Comparison of ENCODE assay signal across 24 cellular contexts in the genomic region with DNA sequence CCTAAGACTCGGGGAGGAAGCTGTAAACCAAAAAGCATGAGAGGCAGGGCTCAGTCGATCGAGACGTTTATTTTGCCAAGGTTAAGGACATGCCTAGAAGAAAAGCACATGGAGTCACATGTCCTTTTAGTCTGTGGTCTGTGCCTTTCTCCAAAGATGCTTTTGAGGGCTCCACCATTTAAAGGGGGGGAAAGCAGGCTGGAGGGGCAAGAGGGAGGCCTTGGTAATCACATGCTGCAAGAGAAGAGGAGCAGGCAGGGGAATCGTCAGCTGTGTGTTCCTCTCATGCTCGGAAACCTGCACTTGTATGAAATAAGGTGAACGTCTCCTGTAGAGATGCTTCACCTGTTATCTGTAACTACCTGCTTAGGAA. TPM values are rescaled to one million over a fixed set of nuclear protein-coding genes. Genes with fewer than 3 reads are reported as not detected.
DNase-seq lines count a peak whose midpoint lies in the region; ATAC-seq, FAIRE-seq and TF ChIP-seq lines count a peak whose summit lies in the region.
"Had no signal": no experiment of that assay in that cellular context is flagged by ENCODE, and none has a peak within 500 bp of the region (broad histone marks: within the 10 kb centered on the region; RNA-seq: fewer than 3 reads in every experiment).

No MANE protein-coding gene starts in this region.

- H3K4me2 ChIP-seq in HepG2 (ENCODE audit: low read depth, low read length) (no peak overlapping the region), astrocyte (ENCODE audit: low read length) (peak overlapping the region; percentile 32)
- H3K4me2 ChIP-seq: GM23338 had no signal

- no peak for TF ChIP-seq RAD21 in HepG2 (CRISPR knock-in tag; IDR thresholded peaks at IDR 0.05)

- H3K79me2 ChIP-seq in HepG2 (ENCODE audit: insufficient read depth, low read length), result no peaks in the 10 kb centered on the region
- no peaks in the 10 kb centered on the region for H3K79me2 ChIP-seq in astrocyte (ENCODE audit: insufficient read depth, low read length)

- POLR2A ChIA-PET in HepG2 (lab: Yijun Ruan, JAX), result interaction anchor here (1.5 kb wide), 1 partner anchor 9 kb away, joined by 4 read pairs; a partner anchor contains a TSS

- no peak for ATAC-seq in HepG2
- ATAC-seq in right lobe of liver, result no peak
- no peak for ATAC-seq in HG03432 (IDR thresholded peaks at IDR 0.05; ENCODE audit: unreplicated experiment)
- no peak for ATAC-seq in foreskin keratinocyte
- ATAC-seq: activated CD4-positive, alpha-beta T cell treated with anti-CD3 and anti-CD28 coated beads for 36 hours; GM12878; natural killer cell treated with Interleukin-12 subunit alpha and Interleukin-12 subunit beta and Interleukin-15 and Interleukin-18, amount 100 ng/mL, for 72 hours had no signal

- H3K4me3 ChIP-seq in HepG2 (replicated peaks in 1 of 3; ENCODE audit: insufficient read depth in 1 of 3, low read depth in 2 of 3, low read length in 3 of 3), result no peak overlapping the region
- no peak overlapping the region for H3K4me3 ChIP-seq in right lobe of liver
- no peak overlapping the region for H3K4me3 ChIP-seq in astrocyte (ENCODE audit: insufficient read depth, low read depth, low read length)
- H3K4me3 ChIP-seq in testis, result no peak overlapping the region
- H3K4me3 ChIP-seq: body of pancreas, GM12878, GM23338, uterus had no signal

- H3K9me3 ChIP-seq in HepG2 (ENCODE audit: low read length) (no peaks in the 10 kb centered on the region), right lobe of liver (no peaks in the 10 kb centered on the region), astrocyte (ENCODE audit: insufficient read depth, low read depth, low read length) (no peaks in the 10 kb centered on the region), testis (no peaks in the 10 kb centered on the region)
- H3K9me3 ChIP-seq: body of pancreas, uterus had no signal

- H3K9ac ChIP-seq in HepG2 (ENCODE audit: insufficient read depth, low read depth, low read length) (no peak overlapping the region), astrocyte (ENCODE audit: low read length) (peak overlapping the region; percentile 39)

- H3K27ac ChIP-seq in HepG2 (ENCODE audit: extremely low read length, insufficient read depth, low read length), result no peak overlapping the region
- H3K27ac ChIP-seq in right lobe of liver, result no peak overlapping the region
- peak overlapping the region; percentile 37 for H3K27ac ChIP-seq in astrocyte (ENCODE audit: low read depth, low read length)
- H3K27ac ChIP-seq in foreskin keratinocyte, result no peak overlapping the region
- no peak overlapping the region for H3K27ac ChIP-seq in testis
- H3K27ac ChIP-seq: body of pancreas, C4-2B, uterus had no signal

- intact Hi-C loops in HepG2 (cut with micrococcal nuclease; ENCODE audit: unreplicated experiment) (no loop called here), right lobe of liver (cut with DNase I) (no loop called here), testis (cut with DNase I; ENCODE audit: low total_unique reads) (no loop called here)

- H3K27me3 ChIP-seq in HepG2 (ENCODE audit: control insufficient read depth in 1 of 2, insufficient read depth in 2 of 2, low read length in 2 of 2) (peaks cover 23 to 77% of the 10 kb centered on the region in 2 experiments; a peak in 4 of 5 replicates), right lobe of liver (no peaks in the 10 kb centered on the region), astrocyte (ENCODE audit: insufficient read depth, low read length) (peaks cover 6% of the 10 kb centered on the region), foreskin keratinocyte (peaks cover 23% of the 10 kb centered on the region), testis (no peaks in the 10 kb centered on the region)
- H3K27me3 ChIP-seq: uterus had no signal

- TF ChIP-seq EP300 in HepG2 (IDR thresholded peaks at IDR 0.05; ENCODE audit: low read depth in 2 of 2, low read length in 2 of 2), result no peak
- TF ChIP-seq EP300 in HepG2 (CRISPR knock-in tag; IDR thresholded peaks at IDR 0.05; ENCODE audit: borderline replicate concordance), result no peak

- H3K27ac Mint-ChIP-seq in astrocyte (ENCODE audit: unreplicated experiment), result peak overlapping the region; percentile 71
- H3K27ac Mint-ChIP-seq: activated CD4-positive, alpha-beta T cell treated with anti-CD3 and anti-CD28 coated beads for 36 hours; activated naive CD8-positive, alpha-beta T cell; endodermal cell; GM23338; natural killer cell treated with Interleukin-12 subunit alpha and Interleukin-12 subunit beta and Interleukin-15 and Interleukin-18, amount 100 ng/mL, for 72 hours had no signal

- H3K9me3 Mint-ChIP-seq in astrocyte (ENCODE audit: unreplicated experiment), result no peaks in the 10 kb centered on the region
- H3K9me3 Mint-ChIP-seq: endodermal cell; GM23338; natural killer cell treated with Interleukin-12 subunit alpha and Interleukin-12 subunit beta and Interleukin-15 and Interleukin-18, amount 100 ng/mL, for 72 hours had no signal

- peak overlapping the region; percentile 27 for H3K4me3 Mint-ChIP-seq in astrocyte (ENCODE audit: unreplicated experiment)
- H3K4me3 Mint-ChIP-seq: activated CD4-positive, alpha-beta T cell treated with anti-CD3 and anti-CD28 coated beads for 36 hours; activated naive CD8-positive, alpha-beta T cell; endodermal cell; GM23338; natural killer cell treated with Interleukin-12 subunit alpha and Interleukin-12 subunit beta and Interleukin-15 and Interleukin-18, amount 100 ng/mL, for 72 hours had no signal

- BruUV-seq in HepG2 (replicated peaks; lab: Mats Ljungman, UMichigan), result no TSS peak

- H3K36me3 ChIP-seq in HepG2 (replicated peaks in 1 of 2; ENCODE audit: control insufficient read depth in 1 of 2, insufficient read depth in 2 of 2, low read length in 2 of 2) (no peaks in the 10 kb centered on the region), right lobe of liver (no peaks in the 10 kb centered on the region), astrocyte (ENCODE audit: insufficient read depth, low read length) (no peaks in the 10 kb centered on the region), testis (ENCODE audit: low read depth, missing control alignments) (no peaks in the 10 kb centered on the region)
- H3K36me3 ChIP-seq: uterus had no signal

- H4K20me1 ChIP-seq in HepG2 (ENCODE audit: insufficient read depth, low read length) (no peaks in the 10 kb centered on the region; the same call in 1 of the 2 replicates), astrocyte (ENCODE audit: insufficient read depth, low read length) (peaks cover 4% of the 10 kb centered on the region)

- no peaks in the 10 kb centered on the region for H3K36me3 Mint-ChIP-seq in astrocyte (ENCODE audit: low read depth, unreplicated experiment)
- H3K36me3 Mint-ChIP-seq: activated naive CD8-positive, alpha-beta T cell; natural killer cell treated with Interleukin-12 subunit alpha and Interleukin-12 subunit beta and Interleukin-15 and Interleukin-18, amount 100 ng/mL, for 72 hours had no signal

- CTCF ChIA-PET in HepG2 (lab: Yijun Ruan, JAX; ENCODE audit: low intra/inter-chr PET ratio, low total read pairs), result interaction anchor here (0.8 kb wide), 1 partner anchor 26 kb away, joined by 4 read pairs; no protein-coding TSS in a partner anchor

- peaks cover 12% of the 10 kb centered on the region for H3K27me3 Mint-ChIP-seq in astrocyte (ENCODE audit: low read depth, unreplicated experiment)

- TF ChIP-seq CTCF in HepG2 (CRISPR knock-in tag; IDR thresholded peaks at IDR 0.05) (no peak), right lobe of liver (IDR thresholded peaks at IDR 0.05) (no peak), astrocyte (IDR thresholded peaks at IDR 0.05; ENCODE audit: insufficient read depth, low read depth, low read length) (no peak), foreskin keratinocyte (conservative IDR thresholded peaks at IDR 0.05) (no peak), testis (IDR thresholded peaks at IDR 0.05) (no peak)

- in situ Hi-C loops in HepG2 (cut with HindIII; ENCODE audit: extremely low pct_ligation_motif_present, low pct_unique_long_range_greater_than_20kb), result no loop called here

- DNase-seq in HepG2 (ENCODE audit: low spot score), result no peak
- DNase-seq in right lobe of liver, result no peak
- DNase-seq in astrocyte (ENCODE audit: low read depth), result no peak
- no peak for DNase-seq in foreskin keratinocyte
- DNase-seq in testis, result no peak
- DNase-seq: activated CD4-positive, alpha-beta T cell treated with anti-CD3 and anti-CD28 coated beads for 36 hours; DMS 273 treated with DMSO at 0.1 percent for 48 hours; NCI-H1436 treated with DMSO at 0.1 percent for 48 hours; NCI-H446 treated with DMSO at 0.1 percent for 48 hours; NK-92 treated with Interleukin-12 subunit alpha and Interleukin-12 subunit beta, amount 100 ng/mL, for 24 hours; stimulated activated CD4-positive, alpha-beta T cell treated with anti-CD3 and anti-CD28 coated beads, Interleukin-4, amount 100 ng/mL, for 4 hours had no signal

- H2AFZ ChIP-seq in HepG2 (ENCODE audit: low read length), result no peak overlapping the region
- H2AFZ ChIP-seq in astrocyte (ENCODE audit: low read depth, low read length), result no peak overlapping the region
- H2AFZ ChIP-seq: GM23338 had no signal

- H3K4me1 Mint-ChIP-seq in astrocyte (ENCODE audit: low read depth, unreplicated experiment), result peaks cover 28% of the 10 kb centered on the region
- H3K4me1 Mint-ChIP-seq: activated CD4-positive, alpha-beta T cell treated with anti-CD3 and anti-CD28 coated beads for 36 hours had no signal

- FAIRE-seq in HepG2 (lab: Jason Lieb, UNC), result no peak
- no peak for FAIRE-seq in astrocyte (lab: Jason Lieb, UNC)
- FAIRE-seq: colon, GM12878, GM19239 had no signal

- peaks cover 5% of the 10 kb centered on the region for H3K4me1 ChIP-seq in HepG2 (ENCODE audit: insufficient read depth, low read length)
- no peaks in the 10 kb centered on the region for H3K4me1 ChIP-seq in right lobe of liver
- peaks cover 27% of the 10 kb centered on the region for H3K4me1 ChIP-seq in astrocyte (ENCODE audit: insufficient read depth, low read length)
- H3K4me1 ChIP-seq in foreskin keratinocyte, result no peaks in the 10 kb centered on the region
- peaks cover 6% of the 10 kb centered on the region for H3K4me1 ChIP-seq in testis
- H3K4me1 ChIP-seq: uterus had no signal

- no peak for TF ChIP-seq POLR2A in HepG2 (IDR thresholded peaks at IDR 0.05; ENCODE audit: insufficient read depth in 1 of 2, low read depth in 2 of 2, low read length in 2 of 2)
- TF ChIP-seq POLR2A in right lobe of liver (IDR thresholded peaks at IDR 0.05), result no peak
- no peak for TF ChIP-seq POLR2A in testis (IDR thresholded peaks at IDR 0.05)

- 32% methylated on average over 7 of the region's 7 CpGs for WGBS in HepG2 (ENCODE audit: low lambda C conversion rate)
- WGBS in right lobe of liver (ENCODE audit: insufficient coverage, low coverage, low lambda C conversion rate, missing lambda C conversion rate), result 22% methylated on average over 4 of the region's 7 CpGs
- 45 to 50% methylated on average over 7 of the region's 7 CpGs for WGBS in testis, 2 donors

RNA-seq across cellular contexts. Expression of a gene that starts 9.1 kb away (rescaled TPM):
- total RNA-seq in HepG2 (2016; rRNA removed; fragmentation: Illumina TruSeq; extraction: Trizol) (37.7 and 39.8 TPM in 2 replicates), right lobe of liver (10 to 100 TPM; 16.4 to 23.6 (median 21.1) TPM), astrocyte (98.9 and 107 TPM in 2 replicates), foreskin keratinocyte (36.2 and 36.4 TPM in 2 replicates), testis (10 to 100 TPM; 55.7 to 56.9 TPM)
- total RNA-seq in HepG2 (2016; cell fraction: cytosol; rRNA removed; fragmentation: Illumina TruSeq; extraction: Trizol; ENCODE audit: low read depth), result 15.1 and 15.2 TPM in 2 replicates
- 35.8 and 37.7 TPM in 2 replicates for total RNA-seq in HepG2 (2016; cell fraction: insoluble cytoplasmic fraction; rRNA removed; fragmentation: Illumina TruSeq; extraction: Trizol)
- total RNA-seq in HepG2 (2016; cell fraction: membrane; rRNA removed; fragmentation: Illumina TruSeq; extraction: Trizol), result 41.8 and 42.4 TPM in 2 replicates
- 28.2 and 31.2 TPM in 2 replicates for total RNA-seq in HepG2 (2016; cell fraction: nucleus; rRNA removed; fragmentation: Illumina TruSeq; extraction: Trizol)
- polyA plus RNA-seq in HepG2 (2011; rRNA removed) (34.5 and 36.4 TPM in 2 replicates), foreskin keratinocyte (21.8 and 23.1 TPM in 2 replicates), testis (ENCODE audit: insufficient read depth, low read depth, low replicate concordance) (37.2 TPM)
- 27.2 and 28.5 TPM in 2 replicates for polyA plus RNA-seq in HepG2 (2011; cell fraction: cytosol; rRNA removed)
- 36.7 and 41.9 TPM in 2 replicates for polyA plus RNA-seq in HepG2 (2011; cell fraction: nucleus; rRNA removed)
- 36.8 and 38.5 TPM in 2 replicates for polyA plus RNA-seq in HepG2 (2012)
- 9.5 and 11.3 TPM in 2 replicates for polyA plus RNA-seq in HepG2 (2016; cell fraction: cytosol; fragmentation: Illumina TruSeq; extraction: Trizol; ENCODE audit: low read depth)
- 51.6 and 60.0 TPM in 2 replicates for polyA plus RNA-seq in HepG2 (2016; cell fraction: insoluble cytoplasmic fraction; fragmentation: Illumina TruSeq; extraction: Trizol; ENCODE audit: low read depth)
- 29.6 and 31.9 TPM in 2 replicates for polyA plus RNA-seq in HepG2 (2016; cell fraction: membrane; fragmentation: Illumina TruSeq; extraction: Trizol; ENCODE audit: low read depth)
- 75.9 and 78.1 TPM in 2 replicates for polyA plus RNA-seq in HepG2 (2016; cell fraction: nucleus; fragmentation: Illumina TruSeq; extraction: Trizol; ENCODE audit: insufficient read depth, low read depth)
- 40.3 and 47.9 TPM in 2 replicates for polyA minus RNA-seq in HepG2 (2011; rRNA and poly(A)+ RNA removed; ENCODE audit: low replicate concordance)
- 30.1 and 32.4 TPM in 2 replicates for polyA minus RNA-seq in HepG2 (2011; cell fraction: cytosol; rRNA and poly(A)+ RNA removed)
- polyA minus RNA-seq in HepG2 (2011; cell fraction: nucleus; rRNA and poly(A)+ RNA removed), result 17.8 and 21.1 TPM in 2 replicates

RNA-seq across cellular contexts. Expression of a gene that starts 10.6 kb away (rescaled TPM):
- total RNA-seq in HepG2 (2016; rRNA removed; fragmentation: Illumina TruSeq; extraction: Trizol) (0.20 and 0.27 TPM in 2 replicates), right lobe of liver (not detected), astrocyte (2.9 and 3.3 TPM in 2 replicates), foreskin keratinocyte (not detected in 2 replicates), testis (under 1 TPM; 0.24 to 0.25 TPM)
- total RNA-seq in HepG2 (2016; cell fraction: cytosol; rRNA removed; fragmentation: Illumina TruSeq; extraction: Trizol; ENCODE audit: low read depth), result not detected in 2 replicates
- total RNA-seq in HepG2 (2016; cell fraction: insoluble cytoplasmic fraction; rRNA removed; fragmentation: Illumina TruSeq; extraction: Trizol), result 0.33 and 0.45 TPM in 2 replicates
- 0.12 and 0.17 TPM in 2 replicates for total RNA-seq in HepG2 (2016; cell fraction: membrane; rRNA removed; fragmentation: Illumina TruSeq; extraction: Trizol)
- 0.28 and 0.53 TPM in 2 replicates for total RNA-seq in HepG2 (2016; cell fraction: nucleus; rRNA removed; fragmentation: Illumina TruSeq; extraction: Trizol)
- polyA plus RNA-seq in HepG2 (2011; rRNA removed) (5.1 and 8.6 TPM in 2 replicates), foreskin keratinocyte (not detected in 2 replicates), testis (ENCODE audit: insufficient read depth, low read depth, low replicate concordance) (0.33 TPM)
- polyA plus RNA-seq in HepG2 (2011; cell fraction: cytosol; rRNA removed), result 4.3 and 7.9 TPM in 2 replicates
- polyA plus RNA-seq in HepG2 (2011; cell fraction: nucleus; rRNA removed), result 81.1 and 86.7 TPM in 2 replicates
- 2.6 and 6.6 TPM in 2 replicates for polyA plus RNA-seq in HepG2 (2012)
- 0.14 TPM in 1 of 2 replicates, not detected in the other for polyA plus RNA-seq in HepG2 (2016; cell fraction: cytosol; fragmentation: Illumina TruSeq; extraction: Trizol; ENCODE audit: low read depth)
- polyA plus RNA-seq in HepG2 (2016; cell fraction: insoluble cytoplasmic fraction; fragmentation: Illumina TruSeq; extraction: Trizol; ENCODE audit: low read depth), result 0.37 TPM in 1 of 2 replicates, not detected in the other
- 0.29 TPM in 1 of 2 replicates, not detected in the other for polyA plus RNA-seq in HepG2 (2016; cell fraction: membrane; fragmentation: Illumina TruSeq; extraction: Trizol; ENCODE audit: low read depth)
- polyA plus RNA-seq in HepG2 (2016; cell fraction: nucleus; fragmentation: Illumina TruSeq; extraction: Trizol; ENCODE audit: insufficient read depth, low read depth), result 0.62 and 0.85 TPM in 2 replicates
- 0.37 and 4.3 TPM in 2 replicates for polyA minus RNA-seq in HepG2 (2011; rRNA and poly(A)+ RNA removed; ENCODE audit: low replicate concordance)
- polyA minus RNA-seq in HepG2 (2011; cell fraction: cytosol; rRNA and poly(A)+ RNA removed), result 2.0 and 2.2 TPM in 2 replicates
- 6.4 and 9.9 TPM in 2 replicates for polyA minus RNA-seq in HepG2 (2011; cell fraction: nucleus; rRNA and poly(A)+ RNA removed)
- total RNA-seq: body of pancreas; endodermal cell; GM12878; natural killer cell treated with Interleukin-12 subunit alpha and Interleukin-12 subunit beta and Interleukin-15 and Interleukin-18, amount 100 ng/mL, for 72 hours; pulmonary artery endothelial cell; uterus had no signal

RNA-seq across cellular contexts. Expression of a gene that starts 29.2 kb away (rescaled TPM):
- total RNA-seq in HepG2 (2016; rRNA removed; fragmentation: Illumina TruSeq; extraction: Trizol), result not detected in 2 replicates
- total RNA-seq in HepG2 (2016; cell fraction: cytosol; rRNA removed; fragmentation: Illumina TruSeq; extraction: Trizol; ENCODE audit: low read depth), result not detected in 2 replicates
- not detected in 2 replicates for total RNA-seq in HepG2 (2016; cell fraction: insoluble cytoplasmic fraction; rRNA removed; fragmentation: Illumina TruSeq; extraction: Trizol)
- not detected in 2 replicates for total RNA-seq in HepG2 (2016; cell fraction: membrane; rRNA removed; fragmentation: Illumina TruSeq; extraction: Trizol)
- not detected in 2 replicates for total RNA-seq in HepG2 (2016; cell fraction: nucleus; rRNA removed; fragmentation: Illumina TruSeq; extraction: Trizol)
- not detected in 2 replicates for polyA plus RNA-seq in HepG2 (2011; rRNA removed)
- polyA plus RNA-seq in HepG2 (2011; cell fraction: cytosol; rRNA removed), result not detected in 2 replicates
- not detected in 2 replicates for polyA plus RNA-seq in HepG2 (2011; cell fraction: nucleus; rRNA removed)
- polyA plus RNA-seq in HepG2 (2012), result 0.27 TPM in 1 of 2 replicates, not detected in the other
- not detected in 2 replicates for polyA plus RNA-seq in HepG2 (2016; cell fraction: cytosol; fragmentation: Illumina TruSeq; extraction: Trizol; ENCODE audit: low read depth)
- polyA plus RNA-seq in HepG2 (2016; cell fraction: insoluble cytoplasmic fraction; fragmentation: Illumina TruSeq; extraction: Trizol; ENCODE audit: low read depth), result not detected in 2 replicates
- not detected in 2 replicates for polyA plus RNA-seq in HepG2 (2016; cell fraction: membrane; fragmentation: Illumina TruSeq; extraction: Trizol; ENCODE audit: low read depth)
- not detected in 2 replicates for polyA plus RNA-seq in HepG2 (2016; cell fraction: nucleus; fragmentation: Illumina TruSeq; extraction: Trizol; ENCODE audit: insufficient read depth, low read depth)
- not detected in 2 replicates for polyA minus RNA-seq in HepG2 (2011; rRNA and poly(A)+ RNA removed; ENCODE audit: low replicate concordance)
- not detected in 2 replicates for polyA minus RNA-seq in HepG2 (2011; cell fraction: cytosol; rRNA and poly(A)+ RNA removed)
- polyA minus RNA-seq in HepG2 (2011; cell fraction: nucleus; rRNA and poly(A)+ RNA removed), result not detected in 2 replicates
- not detected for total RNA-seq in right lobe of liver
- total RNA-seq in astrocyte, result 146 and 162 TPM in 2 replicates
- 0.11 and 0.20 TPM in 2 replicates for total RNA-seq in foreskin keratinocyte
- 0.27 and 0.29 TPM in 2 replicates for polyA plus RNA-seq in foreskin keratinocyte
- total RNA-seq in testis, result 1 to 10 TPM; 4.7 to 6.0 TPM
- polyA plus RNA-seq in testis (ENCODE audit: insufficient read depth, low read depth, low replicate concordance), result 3.9 TPM
- total RNA-seq: activated CD4-positive, alpha-beta T cell treated with anti-CD3 and anti-CD28 coated beads for 36 hours; body of pancreas; GM12878; left cardiac atrium; natural killer cell treated with Interleukin-12 subunit alpha and Interleukin-12 subunit beta and Interleukin-15 and Interleukin-18, amount 100 ng/mL, for 72 hours; pulmonary artery endothelial cell had no signal

RNA-seq across cellular contexts. Expression of a gene that starts 47.5 kb away (rescaled TPM):
- total RNA-seq in HepG2 (2016; rRNA removed; fragmentation: Illumina TruSeq; extraction: Trizol) (51.4 and 132 TPM in 2 replicates), right lobe of liver (10 to 100 TPM; 17.4 to 42.8 (median 29.5) TPM), astrocyte (220 and 225 TPM in 2 replicates), foreskin keratinocyte (52.2 and 64.0 TPM in 2 replicates), testis (100 to 1,000 TPM; 110 to 126 TPM)
- 32.3 and 33.5 TPM in 2 replicates for total RNA-seq in HepG2 (2016; cell fraction: cytosol; rRNA removed; fragmentation: Illumina TruSeq; extraction: Trizol; ENCODE audit: low read depth)
- 44.4 and 147 TPM in 2 replicates for total RNA-seq in HepG2 (2016; cell fraction: insoluble cytoplasmic fraction; rRNA removed; fragmentation: Illumina TruSeq; extraction: Trizol)
- total RNA-seq in HepG2 (2016; cell fraction: membrane; rRNA removed; fragmentation: Illumina TruSeq; extraction: Trizol), result 36.6 and 38.2 TPM in 2 replicates
- total RNA-seq in HepG2 (2016; cell fraction: nucleus; rRNA removed; fragmentation: Illumina TruSeq; extraction: Trizol), result 173 and 206 TPM in 2 replicates
- polyA plus RNA-seq in HepG2 (2011; rRNA removed) (132 and 173 TPM in 2 replicates), foreskin keratinocyte (41.0 and 50.3 TPM in 2 replicates), testis (ENCODE audit: insufficient read depth, low read depth, low replicate concordance) (97.0 TPM)
- 40.1 and 86.0 TPM in 2 replicates for polyA plus RNA-seq in HepG2 (2011; cell fraction: cytosol; rRNA removed)
- polyA plus RNA-seq in HepG2 (2011; cell fraction: nucleus; rRNA removed), result 1,804 and 3,077 TPM in 2 replicates
- 112 and 149 TPM in 2 replicates for polyA plus RNA-seq in HepG2 (2012)
- polyA plus RNA-seq in HepG2 (2016; cell fraction: cytosol; fragmentation: Illumina TruSeq; extraction: Trizol; ENCODE audit: low read depth), result 5.1 and 5.7 TPM in 2 replicates
- polyA plus RNA-seq in HepG2 (2016; cell fraction: insoluble cytoplasmic fraction; fragmentation: Illumina TruSeq; extraction: Trizol; ENCODE audit: low read depth), result 47.2 and 54.2 TPM in 2 replicates
- polyA plus RNA-seq in HepG2 (2016; cell fraction: membrane; fragmentation: Illumina TruSeq; extraction: Trizol; ENCODE audit: low read depth), result 13.3 and 16.2 TPM in 2 replicates
- polyA plus RNA-seq in HepG2 (2016; cell fraction: nucleus; fragmentation: Illumina TruSeq; extraction: Trizol; ENCODE audit: insufficient read depth, low read depth), result 572 and 622 TPM in 2 replicates
- polyA minus RNA-seq in HepG2 (2011; rRNA and poly(A)+ RNA removed; ENCODE audit: low replicate concordance), result 69.2 and 278 TPM in 2 replicates
- 47.8 and 61.7 TPM in 2 replicates for polyA minus RNA-seq in HepG2 (2011; cell fraction: cytosol; rRNA and poly(A)+ RNA removed)
- 203 and 232 TPM in 2 replicates for polyA minus RNA-seq in HepG2 (2011; cell fraction: nucleus; rRNA and poly(A)+ RNA removed)

Comparison
In these comparisons a context has a peak if more than half of its experiments do, and no peak if none do; other contexts are left out.
1. RNA of a gene that starts 29.2 kb away (total RNA-seq): 146 to 162 TPM in astrocyte; 4.7 to 6.0 TPM in testis, 0.11 to 0.20 TPM in foreskin keratinocyte, not detected in HepG2 and not detected in right lobe of liver; every median in the first group is over 10 times any median in the second.